15 cellular contexts compared by ENCODE assay signal in the genomic region with DNA sequence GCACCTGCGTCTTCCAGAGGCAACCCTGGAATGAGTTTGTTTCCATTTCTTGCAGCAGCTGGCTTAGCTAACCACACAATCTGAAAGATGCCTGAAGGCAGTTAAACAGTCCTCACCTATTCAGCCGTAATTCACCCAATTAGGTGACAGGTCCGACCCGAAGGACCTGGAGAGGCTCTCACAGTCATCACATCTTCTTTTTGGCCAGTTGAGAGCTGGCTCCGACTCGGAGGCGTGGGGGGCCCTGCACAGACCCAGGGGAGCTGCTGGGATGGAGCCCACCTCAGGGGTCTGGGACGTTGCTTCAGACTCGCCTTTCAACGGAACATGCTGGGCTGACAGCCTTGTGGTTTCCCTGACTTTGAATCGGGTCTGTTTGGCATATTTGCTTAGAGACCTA.
DNase-seq lines count a peak whose midpoint lies in the region; TF ChIP-seq lines count a peak whose summit lies in the region.
"Had no signal": no experiment of that assay in that cellular context is flagged by ENCODE, and none has a peak within 500 bp of the region (broad histone marks: within the 10 kb centered on the region; RNA-seq: fewer than 3 reads in every experiment).

No MANE protein-coding gene starts in this region.

- 60 to 67% methylated on average over 11 of the region's 11 CpGs for WGBS in sigmoid colon, 2 donors

- TF ChIP-seq CTCF in coronary artery (IDR thresholded peaks at IDR 0.05), result no peak
- no peak for TF ChIP-seq CTCF in sigmoid colon (IDR thresholded peaks at IDR 0.05)

- H3K27ac ChIP-seq in coronary artery (no peak overlapping the region), sigmoid colon (no peak overlapping the region)
- H3K27ac ChIP-seq: A549, C4-2B had no signal

- no peak for TF ChIP-seq POLR2A in sigmoid colon (IDR thresholded peaks at IDR 0.05)

- intact Hi-C loops in sigmoid colon (cut with DNase I), result no loop called here

- TF ChIP-seq EP300 in sigmoid colon (IDR thresholded peaks at IDR 0.05), result no peak

- no peaks in the 10 kb centered on the region for H3K36me3 ChIP-seq in sigmoid colon
- H3K36me3 ChIP-seq: BE2C had no signal

- peaks cover 0 to 42% (median 6%) of the 10 kb centered on the region in 3 donors for H3K27me3 ChIP-seq in sigmoid colon

- H3K4me3 ChIP-seq in coronary artery (no peak overlapping the region), sigmoid colon (no peak overlapping the region)
- H3K4me3 ChIP-seq: A549, GM12878, GM23338 had no signal

- peak; percentile 9 for DNase-seq in DMS79 treated with DMSO at 0.1 percent for 48 hours (lab: John Stamatoyannopoulos, UW)
- peak; percentile 3 for DNase-seq in NCI-H69 (lab: John Stamatoyannopoulos, UW)
- peak; percentile 53 for DNase-seq in coronary artery (ENCODE audit: low spot score)
- peak; percentile 32 for DNase-seq in sigmoid colon
- no peak for DNase-seq in cortex of kidney (lab: John Stamatoyannopoulos, UW)
- DNase-seq in T1000 (lab: John Stamatoyannopoulos, UW), result no peak
- DNase-seq: BE2C; CD8-positive, alpha-beta T cell; COR-L47; H9; IMR-90 had no signal

- H3K9me3 ChIP-seq in sigmoid colon, result peaks cover 0 to 4% (median 0%) of the 10 kb centered on the region in 4 donors
- H3K9me3 ChIP-seq: BE2C had no signal

- H3K4me1 ChIP-seq in sigmoid colon, result no peaks in the 10 kb centered on the region
- H3K4me1 ChIP-seq: A549, BE2C had no signal

Comparison
In these comparisons a context has a peak if more than half of its experiments do, and no peak if none do; other contexts are left out.
1. DNase-seq: peak in DMS79 treated with DMSO at 0.1 percent for 48 hours (single experiment), NCI-H69 (single experiment), coronary artery (single experiment) and sigmoid colon (single experiment); none in cortex of kidney (single experiment) and T1000 (single experiment).